In the genomic region with DNA sequence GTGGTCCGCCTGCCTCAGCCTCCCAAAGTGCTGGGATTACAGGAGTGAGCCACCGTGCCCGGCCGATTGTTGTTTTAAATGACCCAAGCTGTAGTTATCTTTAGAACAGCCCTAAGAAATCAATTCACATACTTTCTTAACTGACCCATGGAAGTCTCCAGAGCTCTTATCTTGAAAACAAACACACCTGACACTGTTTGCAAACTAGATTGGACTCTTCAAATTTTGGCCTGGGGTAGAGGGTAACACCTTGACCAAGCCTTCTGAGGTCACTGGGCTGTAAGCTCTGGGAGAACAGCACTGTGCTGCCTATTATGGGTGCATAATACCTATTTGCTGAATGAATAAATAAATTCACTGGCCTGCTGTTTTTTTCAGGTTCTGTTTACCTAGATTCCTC, we compare ENCODE assay signal across 1 cellular context.
TF ChIP-seq lines count a peak whose summit lies in the region.

No MANE protein-coding gene starts in this region.

TF ChIP-seq in HepG2, 621 proteins besides CTCF, POLR2A, EP300 and RAD21 (continued from another document):
- TF ChIP-seq RARG (CRISPR knock-in tag; IDR thresholded peaks at IDR 0.05; ENCODE audit: low read depth) = no peak
- no peak for TF ChIP-seq KLF13 (CRISPR knock-in tag; IDR thresholded peaks at IDR 0.05)
- TF ChIP-seq KMT2A (CRISPR knock-in tag; IDR thresholded peaks at IDR 0.05) = no peak
- TF ChIP-seq CAMTA2 (CRISPR knock-in tag; IDR thresholded peaks at IDR 0.05; ENCODE audit: borderline replicate concordance) = no peak
- no peak for TF ChIP-seq ZNF629 (CRISPR knock-in tag; conservative IDR thresholded peaks at IDR 0.05)
- no peak for TF ChIP-seq ZNF256 (CRISPR knock-in tag; conservative IDR thresholded peaks at IDR 0.05)
- no peak for TF ChIP-seq TBL1XR1 (IDR thresholded peaks at IDR 0.05; ENCODE audit: borderline replicate concordance, low read length, partially characterized antibody)
- TF ChIP-seq ZKSCAN8 (CRISPR knock-in tag; IDR thresholded peaks at IDR 0.05; ENCODE audit: borderline replicate concordance) = no peak
- TF ChIP-seq BRF2 (CRISPR knock-in tag; IDR thresholded peaks at IDR 0.05) = no peak
- no peak for TF ChIP-seq YY1 (IDR thresholded peaks at IDR 0.05; ENCODE audit: insufficient read depth, insufficient replicate concordance, low read depth, low read length)
